Comparison of ENCODE assay signal across 24 cellular contexts in genomic region chr18:7844418-7844817, GRCh38.
"Had no signal": no experiment of that assay in that cellular context is flagged by ENCODE, and none has a peak within 500 bp of the region (broad histone marks: within the 10 kb centered on the region; RNA-seq: fewer than 3 reads in every experiment).

No MANE protein-coding gene starts in this region.

- H3K27me3 ChIP-seq: neural progenitor cell, right atrium auricular region, tibial nerve, uterus had no signal

- H3K4me3 Mint-ChIP-seq: activated CD4-positive, alpha-beta T cell treated with anti-CD3 and anti-CD28 coated beads, Interleukin-2, amount 10 ng/mL, durations not matched to agents 7 days and 5 days; activated CD8-positive, alpha-beta T cell treated with anti-CD3 and anti-CD28 coated beads, Interleukin-2, amount 10 ng/mL, durations not matched to agents 7 days and 5 days; activated naive CD4-positive, alpha-beta T cell treated with anti-CD3 and anti-CD28 coated beads for 36 hours; activated naive CD8-positive, alpha-beta T cell treated with anti-CD3 and anti-CD28 coated beads, Interleukin-2, amount 50 U/mL, for 24 hours; activated T-cell treated with anti-CD3 and anti-CD28 coated beads, Interleukin-2, amount 50 U/mL, for 4 hours; naive thymus-derived CD4-positive, alpha-beta T cell; neural progenitor cell; T-helper 1 cell treated with Interleukin-12 subunit alpha and Interleukin-12 subunit beta and Interleukin-4 antibody, amounts not matched to agents 30 μg/mL and 1 μg/mL, for 36 hours had no signal

- ATAC-seq: activated CD4-positive, CD25-positive, alpha-beta regulatory T cell treated with anti-CD3 and anti-CD28 coated beads, Interleukin-2, amount 50 U/mL, for 24 hours; activated CD8-positive, alpha-beta T cell treated with anti-CD3 and anti-CD28 coated beads, Interleukin-2, amount 10 ng/mL, durations not matched to agents 7 days and 5 days; activated naive CD8-positive, alpha-beta T cell treated with anti-CD3 and anti-CD28 coated beads, Interleukin-2, amount 50 U/mL, for 24 hours; activated T-cell treated with anti-CD3 and anti-CD28 coated beads, Interleukin-2, amount 50 U/mL, for 4 hours; naive thymus-derived CD4-positive, alpha-beta T cell; stimulated activated naive CD8-positive, alpha-beta T cell treated with anti-CD3 and anti-CD28 coated beads, Interleukin-15, Interleukin-2, amounts not matched to agents 100 U/mL and 50 U/mL, for 24 hours had no signal

- H3K9ac ChIP-seq: neural progenitor cell had no signal

- H3K27me3 Mint-ChIP-seq: activated CD4-positive, alpha-beta T cell treated with anti-CD3 and anti-CD28 coated beads, Interleukin-2, amount 10 ng/mL, durations not matched to agents 7 days and 5 days; activated naive CD8-positive, alpha-beta T cell treated with anti-CD3 and anti-CD28 coated beads, Interleukin-2, amount 50 U/mL, for 24 hours; progenitor cell of endocrine pancreas had no signal

- H3K36me3 ChIP-seq: neural progenitor cell, right atrium auricular region, tibial nerve, uterus had no signal

- FAIRE-seq: endothelial cell of umbilical vein had no signal

- H3K27ac Mint-ChIP-seq: activated CD4-positive, alpha-beta T cell treated with anti-CD3 and anti-CD28 coated beads, Interleukin-2, amount 10 ng/mL, durations not matched to agents 7 days and 5 days; activated CD8-positive, alpha-beta T cell treated with anti-CD3 and anti-CD28 coated beads, Interleukin-2, amount 10 ng/mL, durations not matched to agents 7 days and 5 days; activated naive CD4-positive, alpha-beta T cell treated with anti-CD3 and anti-CD28 coated beads for 36 hours; activated naive CD8-positive, alpha-beta T cell treated with anti-CD3 and anti-CD28 coated beads, Interleukin-2, amount 50 U/mL, for 24 hours; naive thymus-derived CD4-positive, alpha-beta T cell; neural progenitor cell; progenitor cell of endocrine pancreas; T-helper 1 cell treated with Interleukin-12 subunit alpha and Interleukin-12 subunit beta and Interleukin-4 antibody, amounts not matched to agents 30 μg/mL and 1 μg/mL, for 36 hours had no signal

- H3K4me1 ChIP-seq: uterus had no signal

- H3K9me3 ChIP-seq: uterus had no signal

- H2AFZ ChIP-seq: neural progenitor cell had no signal

- H3K27ac ChIP-seq: neural progenitor cell, right atrium auricular region, tibial nerve, uterus had no signal

- DNase-seq: activated CD4-positive, alpha-beta T cell treated with anti-CD3 and anti-CD28 coated beads, Interleukin-2, amount 10 ng/mL, durations not matched to agents 7 days and 5 days; activated CD8-positive, alpha-beta T cell treated with anti-CD3 and anti-CD28 coated beads, Interleukin-2, amount 10 ng/mL, durations not matched to agents 7 days and 5 days; activated naive CD4-positive, alpha-beta T cell treated with anti-CD3 and anti-CD28 coated beads for 36 hours; activated naive CD8-positive, alpha-beta T cell treated with anti-CD3 and anti-CD28 coated beads, Interleukin-2, amount 50 U/mL, for 24 hours; activated T-cell treated with anti-CD3 and anti-CD28 coated beads, Interleukin-2, amount 50 U/mL, for 4 hours; aorta; cerebellar nuclear complex; cortex of kidney; foreskin melanocyte; head of caudate nucleus; mesenchymal stem cell; naive thymus-derived CD4-positive, alpha-beta T cell; stimulated activated CD4-positive, alpha-beta T cell treated with anti-CD3 and anti-CD28 coated beads, Interleukin-12 subunit alpha, Interleukin-12 subunit beta, amount 100 ng/mL, for 4 hours; stimulated activated CD4-positive, alpha-beta T cell treated with anti-CD3 and anti-CD28 coated beads, Interleukin-1b, Interleukin-23, amount 100 ng/mL, for 48 hours; stimulated activated naive CD8-positive, alpha-beta T cell treated with anti-CD3 and anti-CD28 coated beads, Interleukin-15, Interleukin-2, amounts not matched to agents 100 U/mL and 50 U/mL, for 24 hours; substantia nigra; uterus had no signal

- H3K4me3 ChIP-seq: neural progenitor cell, right atrium auricular region, tibial nerve, uterus had no signal

- H3K4me1 Mint-ChIP-seq: activated naive CD8-positive, alpha-beta T cell treated with anti-CD3 and anti-CD28 coated beads, Interleukin-2, amount 50 U/mL, for 24 hours; neural progenitor cell had no signal

- H3K4me2 ChIP-seq: neural progenitor cell had no signal
